Comparison of ENCODE assay signal across 1 cellular context in genomic region chr22:25406510-25407210, GRCh38.
A peak's percentile ranks its signal among the peaks of the same experiment; 100 is the strongest.
TF ChIP-seq lines count a peak whose summit lies in the region.

No MANE protein-coding gene starts in this region.

TF ChIP-seq in HepG2, 621 proteins besides CTCF, POLR2A, EP300 and RAD21 (continued from another document and continues in another):
- TF ChIP-seq ZNF574 (CRISPR knock-in tag; IDR thresholded peaks at IDR 0.05) (peak; percentile 73), FOXP4 (CRISPR knock-in tag; IDR thresholded peaks at IDR 0.05) (peak; percentile 41; the same call in 1 of the 2 replicates), ZNF382 (CRISPR knock-in tag; IDR thresholded peaks at IDR 0.05; ENCODE audit: borderline replicate concordance) (no peak), PAXIP1 (CRISPR knock-in tag; conservative IDR thresholded peaks at IDR 0.05) (peak; percentile 83), HNF1B (CRISPR knock-in tag; IDR thresholded peaks at IDR 0.05) (peak; percentile 64), ATF6 (CRISPR knock-in tag; conservative IDR thresholded peaks at IDR 0.05) (no peak), ZFP37 (CRISPR knock-in tag; IDR thresholded peaks at IDR 0.05; ENCODE audit: borderline replicate concordance) (0 out of 2 replicates have a peak, but pooled peaks have one; percentile 71), TFAP4 (IDR thresholded peaks at IDR 0.05; ENCODE audit: borderline replicate concordance, low read depth) (peak; percentile 81), DMAP1 (CRISPR knock-in tag; IDR thresholded peaks at IDR 0.05) (peak; percentile 49; the same call in 1 of the 2 replicates), THAP11 (CRISPR knock-in tag; IDR thresholded peaks at IDR 0.05) (peak; percentile 18; the same call in 1 of the 2 replicates), ZNF432 (CRISPR knock-in tag; IDR thresholded peaks at IDR 0.05; ENCODE audit: borderline replicate concordance) (no peak; the same call in 1 of the 2 replicates), ZFP90 (CRISPR knock-in tag; IDR thresholded peaks at IDR 0.05; ENCODE audit: borderline replicate concordance) (0 out of 2 replicates have a peak, but pooled peaks have one; percentile 55), MLX (CRISPR knock-in tag; IDR thresholded peaks at IDR 0.05) (0 out of 2 replicates have a peak, but pooled peaks have one; percentile 81), TFDP1 (CRISPR knock-in tag; IDR thresholded peaks at IDR 0.05; ENCODE audit: borderline replicate concordance) (peak; percentile 46; the same call in 1 of the 2 replicates), GATAD2A (CRISPR knock-in tag; IDR thresholded peaks at IDR 0.05) (peak; percentile 61), CHD4 (IDR thresholded peaks at IDR 0.05; ENCODE audit: borderline replicate concordance, low read length) (no peak), SOX6 (IDR thresholded peaks at IDR 0.05) (no peak), SOX6 (CRISPR knock-in tag; IDR thresholded peaks at IDR 0.05) (peak; percentile 50; the same call in 1 of the 2 replicates), ELF3 (CRISPR knock-in tag; IDR thresholded peaks at IDR 0.05) (peak; percentile 81), ZNF512B (CRISPR knock-in tag; IDR thresholded peaks at IDR 0.05; ENCODE audit: borderline replicate concordance) (0 out of 2 replicates have a peak, but pooled peaks have one; percentile 46), MAX (IDR thresholded peaks at IDR 0.05) (peak; percentile 79), ETV5 (CRISPR knock-in tag; IDR thresholded peaks at IDR 0.05; ENCODE audit: borderline replicate concordance) (peak; percentile 51; the same call in 1 of the 2 replicates), ZNF782 (CRISPR knock-in tag; IDR thresholded peaks at IDR 0.05; ENCODE audit: borderline replicate concordance) (0 out of 2 replicates have a peak, but pooled peaks have one; percentile 69), TAF1 (CRISPR knock-in tag; IDR thresholded peaks at IDR 0.05) (peak; percentile 32; the same call in 1 of the 2 replicates), ZNF556 (CRISPR knock-in tag; IDR thresholded peaks at IDR 0.05; ENCODE audit: borderline replicate concordance) (0 out of 2 replicates have a peak, but pooled peaks have one; percentile 21), SOX13 (IDR thresholded peaks at IDR 0.05) (no peak), SOX13 (CRISPR knock-in tag; conservative IDR thresholded peaks at IDR 0.05 in 1 of 2, IDR thresholded peaks at IDR 0.05 in 1 of 2) (peak in 1 of 2 experiments; percentile 30; a peak in 1 of 4 replicates), GMEB2 (CRISPR knock-in tag; IDR thresholded peaks at IDR 0.05; ENCODE audit: low read depth) (no peak), RNF2 (conservative IDR thresholded peaks at IDR 0.05; ENCODE audit: low read depth) (peak; percentile 40; the same call in 1 of the 2 replicates), BCL6 (CRISPR knock-in tag; IDR thresholded peaks at IDR 0.05) (0 out of 2 replicates have a peak, but pooled peaks have one; percentile 41), RARA (CRISPR knock-in tag; IDR thresholded peaks at IDR 0.05) (peak; percentile 65), ZMYM3 (CRISPR knock-in tag; IDR thresholded peaks at IDR 0.05) (peak; percentile 96), ZNF777 (CRISPR knock-in tag; IDR thresholded peaks at IDR 0.05) (0 out of 2 replicates have a peak, but pooled peaks have one; percentile 26), ZSCAN20 (CRISPR knock-in tag; IDR thresholded peaks at IDR 0.05; ENCODE audit: borderline replicate concordance) (no peak), ZNF598 (CRISPR knock-in tag; IDR thresholded peaks at IDR 0.05; ENCODE audit: borderline replicate concordance) (no peak), ZNF232 (CRISPR knock-in tag; IDR thresholded peaks at IDR 0.05; ENCODE audit: borderline replicate concordance) (peak; percentile 74; the same call in 1 of the 2 replicates), PHF8 (CRISPR knock-in tag; IDR thresholded peaks at IDR 0.05) (0 out of 2 replicates have a peak, but pooled peaks have one; percentile 29)
